Comparison of ENCODE assay signal across 22 cellular contexts in the genomic region with DNA sequence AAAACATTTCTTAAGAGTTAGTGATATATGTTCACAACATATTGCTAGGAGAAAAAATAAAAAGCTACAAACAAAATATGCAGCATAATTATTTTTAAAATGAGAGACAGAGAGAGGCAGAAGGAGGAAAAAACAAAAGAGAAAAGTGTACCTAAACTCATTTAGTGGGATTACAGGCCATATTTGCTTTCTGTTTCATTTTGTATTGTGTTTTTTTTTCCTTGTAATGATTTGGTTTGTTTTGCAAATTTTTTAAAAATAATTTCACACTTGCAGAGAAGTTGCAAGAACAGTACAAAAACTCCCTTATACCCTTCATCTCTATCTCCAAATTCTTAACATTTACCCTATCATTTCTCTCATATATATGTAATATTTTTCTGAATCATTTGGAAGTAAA.
"Had no signal": no experiment of that assay in that cellular context is flagged by ENCODE, and none has a peak within 500 bp of the region (broad histone marks: within the 10 kb centered on the region; RNA-seq: fewer than 3 reads in every experiment).

No MANE protein-coding gene starts in this region.

- H3K9me3 Mint-ChIP-seq: endodermal cell; natural killer cell treated with Interleukin-12 subunit alpha and Interleukin-12 subunit beta and Interleukin-15 and Interleukin-18, amount 100 ng/mL, for 72 hours; neural progenitor cell had no signal

- H3K4me1 ChIP-seq: right atrium auricular region, stomach, transverse colon had no signal

- H3K4me3 ChIP-seq: hepatocyte, lung, neural progenitor cell, ovary, right atrium auricular region, sigmoid colon, skin epidermis, stomach, thoracic aorta, transverse colon had no signal

- H3K4me1 Mint-ChIP-seq: neural progenitor cell had no signal

- H3K79me2 ChIP-seq: hepatocyte had no signal

- ATAC-seq: left colon; left ventricle myocardium superior; natural killer cell treated with Interleukin-12 subunit alpha and Interleukin-12 subunit beta and Interleukin-15 and Interleukin-18, amount 100 ng/mL, for 72 hours had no signal

- H3K4me3 Mint-ChIP-seq: endodermal cell; natural killer cell treated with Interleukin-12 subunit alpha and Interleukin-12 subunit beta and Interleukin-15 and Interleukin-18, amount 100 ng/mL, for 72 hours; neural progenitor cell had no signal

- H3K36me3 Mint-ChIP-seq: natural killer cell treated with Interleukin-12 subunit alpha and Interleukin-12 subunit beta and Interleukin-15 and Interleukin-18, amount 100 ng/mL, for 72 hours; neural progenitor cell had no signal

- H2AFZ ChIP-seq: hepatocyte, neural progenitor cell had no signal

- H3K36me3 ChIP-seq: neural progenitor cell, ovary, right atrium auricular region, sigmoid colon, stomach, thoracic aorta, transverse colon had no signal

- DNase-seq: effector CD4-positive, alpha-beta T cell; endodermal cell; foreskin melanocyte; head of caudate nucleus; left colon; left ventricle myocardium superior; mesenchymal stem cell; midbrain; nucleus accumbens; ovary; sigmoid colon; stimulated activated naive CD4-positive, alpha-beta T cell; stomach; substantia nigra; transverse colon had no signal

- H3K27me3 ChIP-seq: hepatocyte, neural progenitor cell, ovary, right atrium auricular region, sigmoid colon, stomach, transverse colon had no signal

- H3K9me3 ChIP-seq: ovary, right atrium auricular region, sigmoid colon, stomach, thoracic aorta, transverse colon had no signal

- H3K27ac Mint-ChIP-seq: endodermal cell, neural progenitor cell had no signal

- H3K9ac ChIP-seq: neural progenitor cell had no signal

- H3K27ac ChIP-seq: hepatocyte, neural progenitor cell, ovary, right atrium auricular region, sigmoid colon, skin epidermis, stomach, thoracic aorta, transverse colon had no signal

- H3K4me2 ChIP-seq: hepatocyte, neural progenitor cell had no signal
